Comparison of ENCODE assay signal across 8 cellular contexts in genomic region chr16:89491974-89492687, GRCh38. TPM values are rescaled to one million over a fixed set of nuclear protein-coding genes. Genes with fewer than 3 reads are reported as not detected.
DNase-seq lines count a peak whose midpoint lies in the region; ATAC-seq and TF ChIP-seq lines count a peak whose summit lies in the region.

No MANE protein-coding gene starts in this region.

- peak overlapping the region in 9 of 10 donors; percentile 65 to 98 (median 90) for H3K27ac Mint-ChIP-seq in naive thymus-derived CD8-positive, alpha-beta T cell

- POLR2A ChIA-PET in BJ (lab: Charles Lee), result no interaction called here
- POLR2A ChIA-PET in naive thymus-derived CD8-positive, alpha-beta T cell (lab: Charles Lee), result interaction anchor here (0.6 to 5.0 kb wide), 5 partner anchors 14 to 245 kb away, joined by 3 to 74 read pairs (median 6); partner anchors contain the start of gene SPG7

- H3K27me3 Mint-ChIP-seq in naive thymus-derived CD8-positive, alpha-beta T cell, result no peaks in the 10 kb centered on the region

- H2AFZ ChIP-seq in KMS-11 (ENCODE audit: low read depth), result no peak overlapping the region

- peaks cover 30% of the 10 kb centered on the region for H3K4me1 ChIP-seq in KMS-11 (ENCODE audit: low read depth, poor library complexity, severe bottlenecking)

- peak overlapping the region; percentile 95 for H3K4me2 ChIP-seq in KMS-11

- H3K36me3 ChIP-seq in BJ (ENCODE audit: control insufficient read depth, insufficient read depth, low read length) (no peaks in the 10 kb centered on the region), KMS-11 (ENCODE audit: insufficient read depth) (no peaks in the 10 kb centered on the region), brain microvascular endothelial cell (replicated peaks) (no peaks in the 10 kb centered on the region)

- H3K4me3 ChIP-seq in BJ (ENCODE audit: low read depth, low read length) (peak overlapping the region; percentile 86), KMS-11 (IDR thresholded peaks at IDR 0.05; ENCODE audit: insufficient read depth, low read depth, low read length) (no peak overlapping the region), brain microvascular endothelial cell (ENCODE audit: low read depth, low read length) (peak overlapping the region; percentile 84)

- CTCF ChIA-PET in BJ (lab: Yijun Ruan, JAX), result no interaction called here

- H4K20me1 ChIP-seq in KMS-11 (ENCODE audit: insufficient read depth), result peaks cover 19% of the 10 kb centered on the region

- H3K4me1 Mint-ChIP-seq in naive thymus-derived CD8-positive, alpha-beta T cell, result peaks cover 19 to 52% (median 49%) of the 10 kb centered on the region in 4 donors

- H3K27ac ChIP-seq in KMS-11, result no peak overlapping the region; the same call in 1 of the 2 replicates
- H3K27ac ChIP-seq in brain microvascular endothelial cell, result no peak overlapping the region

- no peaks in the 10 kb centered on the region for H3K27me3 ChIP-seq in BJ (ENCODE audit: control insufficient read depth, insufficient read depth, low read length)
- H3K27me3 ChIP-seq in KMS-11 (ENCODE audit: insufficient read depth, low read depth), result no peaks in the 10 kb centered on the region
- no peaks in the 10 kb centered on the region for H3K27me3 ChIP-seq in brain microvascular endothelial cell (replicated peaks)

- in situ Hi-C loops in brain microvascular endothelial cell (cut with HindIII; ENCODE audit: low pct_ligation_motif_present, low sequenced_read_pairs), result no loop called here

- H3K36me3 Mint-ChIP-seq in naive thymus-derived CD8-positive, alpha-beta T cell, result peaks cover 0 to 12% (median 0%) of the 10 kb centered on the region in 3 donors

- TF ChIP-seq CTCF in BJ (IDR thresholded peaks at IDR 0.05; ENCODE audit: insufficient read depth, low read depth, low read length) (no peak), KMS-11 (conservative IDR thresholded peaks at IDR 0.05; ENCODE audit: low read depth, low read length) (no peak), brain microvascular endothelial cell (IDR thresholded peaks at IDR 0.05; ENCODE audit: low read depth, low read length, missing control alignments) (no peak)

- no peaks in the 10 kb centered on the region for H3K9me3 Mint-ChIP-seq in naive thymus-derived CD8-positive, alpha-beta T cell

- H3K4me3 Mint-ChIP-seq in naive thymus-derived CD8-positive, alpha-beta T cell, result peak overlapping the region; percentile 81 to 95 (median 90)

- H3K79me2 ChIP-seq in KMS-11 (ENCODE audit: insufficient read depth, low read depth), result peaks cover 37% of the 10 kb centered on the region

- peak overlapping the region; percentile 77; the same call in 1 of the 2 replicates for H3K9ac ChIP-seq in KMS-11

- no peak for DNase-seq in BJ (ENCODE audit: low read depth)
- DNase-seq in brain microvascular endothelial cell, result no peak
- no peak for DNase-seq in naive thymus-derived CD8-positive, alpha-beta T cell
- no peak for DNase-seq in DMS153 (lab: John Stamatoyannopoulos, UW)
- DNase-seq in activated CD4-positive, alpha-beta T cell treated with anti-CD3 and anti-CD28 coated beads, Interleukin-2, amount 50 U/mL, for 4 hours, result no peak

- no peak for ATAC-seq in naive thymus-derived CD8-positive, alpha-beta T cell
- ATAC-seq in HG03097 (IDR thresholded peaks at IDR 0.05; ENCODE audit: low FRiP score, unreplicated experiment), result no peak
- no peak for ATAC-seq in GM18873 (IDR thresholded peaks at IDR 0.05; ENCODE audit: low FRiP score, unreplicated experiment)

RNA-seq across cellular contexts. Expression of gene ANKRD11, which starts 1.8 kb away (rescaled TPM):
- 44.1 and 61.8 TPM in 2 replicates for polyA plus RNA-seq in BJ (2011; rRNA removed)
- 39.1 and 66.5 TPM in 2 replicates for polyA minus RNA-seq in BJ (2011; rRNA and poly(A)+ RNA removed)
- 100 to 1,000 TPM; 326 to 328 TPM for total RNA-seq in naive thymus-derived CD8-positive, alpha-beta T cell
- polyA plus RNA-seq in naive thymus-derived CD8-positive, alpha-beta T cell, result 10 to 100 TPM in 2 of 3 donors, 1 to 10 TPM in 1; 8.9 to 61.1 (median 13.9) TPM

RNA-seq across cellular contexts. Expression of gene SPG7, which starts 16.1 kb away (rescaled TPM):
- polyA plus RNA-seq in BJ (2011; rRNA removed), result 36.3 and 45.0 TPM in 2 replicates
- 30.9 and 32.4 TPM in 2 replicates for polyA minus RNA-seq in BJ (2011; rRNA and poly(A)+ RNA removed)
- 100 to 1,000 TPM; 164 to 169 TPM for total RNA-seq in naive thymus-derived CD8-positive, alpha-beta T cell
- 10 to 100 TPM; 44.8 to 58.2 (median 44.9) TPM for polyA plus RNA-seq in naive thymus-derived CD8-positive, alpha-beta T cell
